In the genomic region with DNA sequence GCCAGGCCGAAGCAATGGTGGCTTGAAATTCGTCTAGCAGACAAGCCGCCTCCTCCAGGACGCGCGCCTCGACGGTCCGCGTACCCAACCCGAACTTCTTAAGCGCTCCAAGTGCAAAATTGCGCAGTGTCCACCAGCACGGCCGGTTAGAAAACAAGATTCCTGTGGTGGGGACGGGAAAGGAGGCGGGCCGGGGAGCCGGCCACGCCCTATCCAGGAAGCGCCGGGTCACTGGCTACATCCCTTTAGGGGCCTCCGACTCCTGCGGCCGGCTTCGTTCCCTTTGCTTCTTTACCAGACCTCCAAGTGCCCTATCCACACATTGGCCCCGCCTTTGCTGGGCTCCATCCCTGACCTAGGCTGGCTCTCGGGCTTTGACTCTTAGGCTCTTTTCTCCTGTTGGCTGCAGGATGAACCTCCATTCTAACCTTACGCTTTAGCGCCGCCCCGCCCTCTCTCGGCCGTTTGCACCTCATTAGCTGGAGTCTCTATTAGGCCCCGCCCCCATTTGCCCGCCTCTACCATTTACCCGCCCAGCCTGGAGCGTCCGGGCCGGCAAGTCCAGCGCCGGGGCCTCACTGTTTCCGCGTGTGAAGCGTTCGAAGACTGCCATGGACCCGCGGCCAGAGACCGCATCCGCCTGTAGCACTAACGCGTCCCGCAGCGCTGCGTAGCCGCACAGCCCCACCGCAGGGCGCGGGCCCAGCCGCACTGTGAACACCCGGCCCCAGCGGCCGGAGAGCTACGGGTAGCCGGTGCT, we compare ENCODE assay signal across 8 cellular contexts. TPM values are rescaled to one million over a fixed set of nuclear protein-coding genes. Genes with fewer than 3 reads are reported as not detected.
DNase-seq lines count a peak whose midpoint lies in the region; TF ChIP-seq lines count a peak whose summit lies in the region.
"Not testable (repeated sequence)": the region's sequence is repeated elsewhere in the genome, so short reads cannot be mapped to it uniquely, and the experiment has no call there.

No MANE protein-coding gene starts in this region.

- not testable (repeated sequence) for H3K4ac ChIP-seq in H9 (ENCODE audit: low read depth, low read length)

- H2AFZ ChIP-seq in H9 (ENCODE audit: low read length): not testable (repeated sequence)

- H2BK120ac ChIP-seq in H9 (ENCODE audit: low read depth, low read length, poor library complexity, severe bottlenecking): not testable (repeated sequence)

- H3K36me3 Mint-ChIP-seq in H9 (ENCODE audit: insufficient read depth in 1 of 3, low read depth in 3 of 3): peaks cover 11 to 29% (median 17%) of the 10 kb centered on the region in 3 experiments; a peak in 6 of 7 replicates
- H3K36me3 Mint-ChIP-seq in T-helper 2 cell treated with Interferon-gamma antibody and Interleukin-4, amounts not matched to agents 5 μg/mL and 100 μg/mL, for 36 hours (ENCODE audit: low read depth): peaks cover 31% of the 10 kb centered on the region
- H3K36me3 Mint-ChIP-seq in stimulated activated naive CD8-positive, alpha-beta T cell treated with anti-CD3 and anti-CD28 coated beads, Interleukin-15, Interleukin-2, amounts not matched to agents 100 ng/mL and 50 ng/mL, for 24 hours (ENCODE audit: low read depth): peaks cover 14% of the 10 kb centered on the region

- not testable (repeated sequence) for H3K9me3 Mint-ChIP-seq in H9; T-helper 2 cell treated with Interferon-gamma antibody and Interleukin-4, amounts not matched to agents 5 μg/mL and 100 μg/mL, for 36 hours; stimulated activated naive CD8-positive, alpha-beta T cell treated with anti-CD3 and anti-CD28 coated beads, Interleukin-15, Interleukin-2, amounts not matched to agents 100 ng/mL and 50 ng/mL, for 24 hours

- H3K4me2 ChIP-seq in H9 (ENCODE audit: insufficient read depth, insufficient read length, low read length): peak overlapping the region; percentile 60

- H3K4me3 ChIP-seq in mucosa of rectum (ENCODE audit: low read length in 2 of 2): peak overlapping the region; percentile 56 to 68

- no CpG with 5 or more reads among the region's 65 CpGs for WGBS in H9 (ENCODE audit: extremely low coverage, insufficient read length, low lambda C conversion rate)

- TF ChIP-seq CTCF in H9 (conservative IDR thresholded peaks at IDR 0.05): 0 out of 3 replicates have a peak, but pooled peaks have one; percentile 11

- H2AK5ac ChIP-seq in H9 (ENCODE audit: insufficient read length, low read length): not testable (repeated sequence)

- DNase-seq in DMS53 (lab: John Stamatoyannopoulos, UW) (peak; percentile 93), H9 (peak; percentile 89), NAMALWA (ENCODE audit: low spot score) (peak; percentile 39), anterior cingulate cortex (lab: John Stamatoyannopoulos, UW) (peak in 53 of 58 donors; percentile 5 to 87 (median 70)), foreskin melanocyte (peak; percentile 83)
- peak; percentile 70 for DNase-seq in T-helper 2 cell treated with Interferon-gamma antibody and Interleukin-4, amounts not matched to agents 5 μg/mL and 100 μg/mL, for 36 hours (ENCODE audit: low spot score)

- not testable (repeated sequence) for H3K56ac ChIP-seq in H9 (ENCODE audit: insufficient read length, low read depth, low read length)

- peaks cover 39% of the 10 kb centered on the region for H3K27me3 Mint-ChIP-seq in H9 (ENCODE audit: low read depth)
- H3K27me3 Mint-ChIP-seq in T-helper 2 cell treated with Interferon-gamma antibody and Interleukin-4, amounts not matched to agents 5 μg/mL and 100 μg/mL, for 36 hours (ENCODE audit: low read depth): peaks cover 33% of the 10 kb centered on the region
- not testable (repeated sequence) for H3K27me3 Mint-ChIP-seq in stimulated activated naive CD8-positive, alpha-beta T cell treated with anti-CD3 and anti-CD28 coated beads, Interleukin-15, Interleukin-2, amounts not matched to agents 100 ng/mL and 50 ng/mL, for 24 hours

- not testable (repeated sequence) for H2BK5ac ChIP-seq in H9 (ENCODE audit: insufficient read length, low read length)

- H3K14ac ChIP-seq in H9 (ENCODE audit: insufficient read depth, low read length): 0 out of 2 replicates have a peak overlapping the region, but pooled peaks have one; percentile 54

- H3K79me1 ChIP-seq in H9 (ENCODE audit: insufficient read depth, low read depth, low read length, poor library complexity, severe bottlenecking): not testable (repeated sequence)

- H3K9me3 ChIP-seq in H9 (ENCODE audit: control insufficient read depth, low read depth, low read length); mucosa of rectum (ENCODE audit: control insufficient read depth in 2 of 2, low read length in 2 of 2): not testable (repeated sequence)

- H3K36me3 ChIP-seq in mucosa of rectum (ENCODE audit: control insufficient read depth in 2 of 2, insufficient read depth in 2 of 2, low read length in 2 of 2): peaks cover 18 to 23% of the 10 kb centered on the region in 2 donors

- H3K18ac ChIP-seq in H9 (ENCODE audit: insufficient read length, low read depth, low read length): not testable (repeated sequence)

- not testable (repeated sequence) for H3K9ac ChIP-seq in H9 (ENCODE audit: extremely low read depth, insufficient read length, low read length)
- peak overlapping the region in 1 of 2 donors; percentile 59 for H3K9ac ChIP-seq in mucosa of rectum (ENCODE audit: low read depth in 1 of 2, low read length in 2 of 2)

- H3K27ac Mint-ChIP-seq in H9: peak overlapping the region; percentile 98 to 99 (median 99); a peak in 6 of 7 replicates
- H3K27ac Mint-ChIP-seq in T-helper 2 cell treated with Interferon-gamma antibody and Interleukin-4, amounts not matched to agents 5 μg/mL and 100 μg/mL, for 36 hours: peak overlapping the region; percentile 87
- peak overlapping the region; percentile 31 for H3K27ac Mint-ChIP-seq in stimulated activated naive CD8-positive, alpha-beta T cell treated with anti-CD3 and anti-CD28 coated beads, Interleukin-15, Interleukin-2, amounts not matched to agents 100 ng/mL and 50 ng/mL, for 24 hours

- H3K27ac ChIP-seq in H9 (ENCODE audit: insufficient read length, low read depth, low read length): not testable (repeated sequence)
- H3K27ac ChIP-seq in mucosa of rectum (ENCODE audit: low read depth in 2 of 2, low read length in 2 of 2): peak overlapping the region; percentile 55 to 68

- H3K4me3 Mint-ChIP-seq in H9: peak overlapping the region; percentile 81 to 91
- H3K4me3 Mint-ChIP-seq in T-helper 2 cell treated with Interferon-gamma antibody and Interleukin-4, amounts not matched to agents 5 μg/mL and 100 μg/mL, for 36 hours: peak overlapping the region; percentile 97
- peak overlapping the region; percentile 82 for H3K4me3 Mint-ChIP-seq in stimulated activated naive CD8-positive, alpha-beta T cell treated with anti-CD3 and anti-CD28 coated beads, Interleukin-15, Interleukin-2, amounts not matched to agents 100 ng/mL and 50 ng/mL, for 24 hours

- peaks cover 43 to 50% of the 10 kb centered on the region in 2 experiments for H3K4me1 Mint-ChIP-seq in H9
- peaks cover 28% of the 10 kb centered on the region for H3K4me1 Mint-ChIP-seq in T-helper 2 cell treated with Interferon-gamma antibody and Interleukin-4, amounts not matched to agents 5 μg/mL and 100 μg/mL, for 36 hours (ENCODE audit: low read depth)
- H3K4me1 Mint-ChIP-seq in stimulated activated naive CD8-positive, alpha-beta T cell treated with anti-CD3 and anti-CD28 coated beads, Interleukin-15, Interleukin-2, amounts not matched to agents 100 ng/mL and 50 ng/mL, for 24 hours (ENCODE audit: low read depth): peaks cover 56% of the 10 kb centered on the region

- not testable (repeated sequence) for H3K23ac ChIP-seq in H9 (ENCODE audit: insufficient read length, low read depth, low read length)

- H2BK12ac ChIP-seq in H9 (ENCODE audit: insufficient read length, low read depth, low read length): not testable (repeated sequence)

- H3K23me2 ChIP-seq in H9 (ENCODE audit: insufficient read length, low read depth, low read length, poor library complexity, severe bottlenecking): peaks cover 12% of the 10 kb centered on the region

- H2BK20ac ChIP-seq in H9 (ENCODE audit: low read depth, low read length, poor library complexity, severe bottlenecking): not testable (repeated sequence)

- H4K5ac ChIP-seq in H9 (ENCODE audit: insufficient read length, low read depth, low read length): not testable (repeated sequence)

- H3T11ph ChIP-seq in H9 (ENCODE audit: low read length): not testable (repeated sequence)

- not testable (repeated sequence) for H3K79me2 ChIP-seq in H9 (ENCODE audit: insufficient read depth, low read length)

- not testable (repeated sequence) for H3K4me1 ChIP-seq in H9 (ENCODE audit: insufficient read depth, low read length)
- H3K4me1 ChIP-seq in mucosa of rectum (ENCODE audit: control insufficient read depth in 2 of 2, insufficient read depth in 2 of 2, low read length in 2 of 2): peaks cover 19 to 22% of the 10 kb centered on the region in 2 donors

- H4K8ac ChIP-seq in H9 (replicated peaks; ENCODE audit: insufficient read length, low read depth, low read length): not testable (repeated sequence)

- H3K27me3 ChIP-seq in H9 (ENCODE audit: insufficient read depth, low read length); mucosa of rectum (ENCODE audit: control insufficient read depth in 2 of 2, insufficient read depth in 2 of 2, low read length in 2 of 2): not testable (repeated sequence)

- H2BK15ac ChIP-seq in H9 (ENCODE audit: low read depth, low read length): not testable (repeated sequence)

- H4K91ac ChIP-seq in H9 (ENCODE audit: insufficient read length, low read depth, low read length): not testable (repeated sequence)

- H4K20me1 ChIP-seq in H9 (ENCODE audit: control insufficient read depth, insufficient read depth, insufficient read length): not testable (repeated sequence)

RNA-seq across cellular contexts. Expression of a gene that starts 11.8 kb away (rescaled TPM):
- total RNA-seq in H9 (2021): 126 and 131 TPM in 2 replicates

RNA-seq across cellular contexts. Expression of a gene that starts 32.8 kb away (rescaled TPM):
- total RNA-seq in H9 (2021): 22.6 and 26.8 TPM in 2 replicates

RNA-seq across cellular contexts. Expression of a gene that starts 35.5 kb away (rescaled TPM):
- not detected in 2 replicates for total RNA-seq in H9 (2021)

RNA-seq across cellular contexts. Expression of a gene that starts 39.4 kb away (rescaled TPM):
- 0.28 TPM in 1 of 2 replicates, not detected in the other for total RNA-seq in H9 (2021)

RNA-seq across cellular contexts. Expression of a gene that starts 59.8 kb away (rescaled TPM):
- 199 and 225 TPM in 2 replicates for total RNA-seq in H9 (2021)

Comparison
In these comparisons a context has a peak if more than half of its experiments do, and no peak if none do; other contexts are left out.
1. DNase-seq: peak in every context shown above with its lines; median percentile 93 in DMS53; 89 in H9; 83 in foreskin melanocyte; 70 in T-helper 2 cell treated with Interferon-gamma antibody and Interleukin-4, amounts not matched to agents 5 μg/mL and 100 μg/mL, for 36 hours; 70 in anterior cingulate cortex; 39 in NAMALWA.
2. H3K27ac Mint-ChIP-seq: peak in every context shown above with its lines; median percentile 99 in H9; 87 in T-helper 2 cell treated with Interferon-gamma antibody and Interleukin-4, amounts not matched to agents 5 μg/mL and 100 μg/mL, for 36 hours; 31 in stimulated activated naive CD8-positive, alpha-beta T cell treated with anti-CD3 and anti-CD28 coated beads, Interleukin-15, Interleukin-2, amounts not matched to agents 100 ng/mL and 50 ng/mL, for 24 hours.